ENCODE assay signal across 9 cellular contexts in genomic region chr1:99005142-99005491, GRCh38. TPM values are rescaled to one million over a fixed set of nuclear protein-coding genes. Genes with fewer than 3 reads are reported as not detected.
DNase-seq lines count a peak whose midpoint lies in the region; ATAC-seq and TF ChIP-seq lines count a peak whose summit lies in the region.
"Had no signal": no experiment of that assay in that cellular context is flagged by ENCODE, and none has a peak within 500 bp of the region (broad histone marks: within the 10 kb centered on the region; RNA-seq: fewer than 3 reads in every experiment).

No MANE protein-coding gene starts in this region.

- peak overlapping the region in 1 of 2 donors; percentile 17 for H3K4me3 ChIP-seq in CD4-positive, alpha-beta memory T cell (ENCODE audit: low read length in 2 of 2)
- peak overlapping the region; percentile 84 for H3K4me3 ChIP-seq in NT2/D1 (ENCODE audit: insufficient read length, low read depth)
- peak overlapping the region; percentile 65 for H3K4me3 ChIP-seq in epithelial cell of proximal tubule (ENCODE audit: low read depth, low read length)
- H3K4me3 ChIP-seq in parathyroid adenoma (ENCODE audit: low read depth, low read length) = peak overlapping the region; percentile 31
- peak overlapping the region in 2 of 4 donors; percentile 8 to 34 for H3K4me3 ChIP-seq in transverse colon

- no peak for TF ChIP-seq POLR2A in transverse colon (IDR thresholded peaks at IDR 0.05)

- no peak for ATAC-seq in GM19324 (IDR thresholded peaks at IDR 0.05; ENCODE audit: low FRiP score, unreplicated experiment)

- H3K36me3 Mint-ChIP-seq in CD4-positive, alpha-beta memory T cell = no peaks in the 10 kb centered on the region

- WGBS in transverse colon (ENCODE audit: low coverage in 1 of 2), 2 donors = 0 to 32% methylated on average over 4 to 20 of the region's 20 CpGs

- peak overlapping the region; percentile 65 for H3K9ac ChIP-seq in NT2/D1 (ENCODE audit: insufficient read length, low read depth)
- H3K9ac ChIP-seq in parathyroid adenoma = no peak overlapping the region

- no peaks in the 10 kb centered on the region for H3K36me3 ChIP-seq in CD4-positive, alpha-beta memory T cell (ENCODE audit: insufficient read depth, low read length)
- no peaks in the 10 kb centered on the region for H3K36me3 ChIP-seq in NT2/D1 (ENCODE audit: insufficient read depth, insufficient read length, low read length)
- no peaks in the 10 kb centered on the region for H3K36me3 ChIP-seq in parathyroid adenoma (ENCODE audit: control insufficient read depth, insufficient read depth, low read length)
- H3K36me3 ChIP-seq in transverse colon = no peaks in the 10 kb centered on the region

- CTCF ChIA-PET in CD4-positive, alpha-beta memory T cell (lab: Charles Lee; ENCODE audit: partially characterized antibody) = interaction anchor here (1.4 kb wide), 1 partner anchor 211 kb away, joined by 4 read pairs; no protein-coding TSS in a partner anchor

- DNase-seq in CD4-positive, alpha-beta memory T cell = peak in 2 of 5 donors; percentile 1 to 25
- DNase-seq in NT2/D1 (ENCODE audit: low read depth, low spot score) (no peak), epithelial cell of proximal tubule (ENCODE audit: low read depth) (no peak), NCI-H1930 (lab: John Stamatoyannopoulos, UW) (no peak), transverse colon (no peak)
- DNase-seq in central memory CD4-positive, alpha-beta T cell = no peak

- peak overlapping the region; percentile 59 for H3K4me2 ChIP-seq in parathyroid adenoma (ENCODE audit: low read length)

- POLR2A ChIA-PET in CD4-positive, alpha-beta memory T cell (lab: Charles Lee; ENCODE audit: partially characterized antibody) = no interaction called here

- H3K27me3 Mint-ChIP-seq in CD4-positive, alpha-beta memory T cell = peaks cover 29 to 44% of the 10 kb centered on the region in 2 donors

- H3K4me3 Mint-ChIP-seq in CD4-positive, alpha-beta memory T cell = peak overlapping the region; percentile 63 to 83 (median 76)
- H3K4me3 Mint-ChIP-seq: dendritic cell treated with granulocyte-macrophage colony-stimulating factor and Interleukin-4, amounts not matched to agents 40 ng/mL and 50 ng/mL, for 4 days had no signal

- H3K4me1 ChIP-seq in CD4-positive, alpha-beta memory T cell (ENCODE audit: insufficient read depth, low read length) = peaks cover 7% of the 10 kb centered on the region
- H3K4me1 ChIP-seq in NT2/D1 (ENCODE audit: insufficient read depth, insufficient read length) (no peaks in the 10 kb centered on the region), parathyroid adenoma (no peaks in the 10 kb centered on the region), transverse colon (peaks cover 0 to 10% (median 3%) of the 10 kb centered on the region in 4 donors)

- H3K79me2 ChIP-seq in parathyroid adenoma = no peaks in the 10 kb centered on the region

- peak overlapping the region; percentile 17 for H2AFZ ChIP-seq in parathyroid adenoma

- TF ChIP-seq CTCF in epithelial cell of proximal tubule (conservative IDR thresholded peaks at IDR 0.05; ENCODE audit: low read depth, low read length) (no peak), parathyroid adenoma (IDR thresholded peaks at IDR 0.05) (no peak), transverse colon (IDR thresholded peaks at IDR 0.05) (no peak)

- intact Hi-C loops in CD4-positive, alpha-beta memory T cell (cut with micrococcal nuclease) = no loop called here
- intact Hi-C loops in transverse colon (cut with DNase I; ENCODE audit: low total_unique reads) = no loop called here

- H3K27ac ChIP-seq in CD4-positive, alpha-beta memory T cell (ENCODE audit: low read depth, low read length) = no peak overlapping the region
- H3K27ac ChIP-seq in parathyroid adenoma = no peak overlapping the region
- no peak overlapping the region for H3K27ac ChIP-seq in transverse colon

- no peak for TF ChIP-seq EP300 in transverse colon (IDR thresholded peaks at IDR 0.05; ENCODE audit: low read depth)

- H3K9me3 ChIP-seq in CD4-positive, alpha-beta memory T cell (ENCODE audit: control insufficient read depth in 1 of 2, low read length in 2 of 2) = no peaks in the 10 kb centered on the region
- H3K9me3 ChIP-seq in NT2/D1 (ENCODE audit: insufficient read depth, low read length) = no peaks in the 10 kb centered on the region
- no peaks in the 10 kb centered on the region for H3K9me3 ChIP-seq in parathyroid adenoma (ENCODE audit: control insufficient read depth, low read length)
- no peaks in the 10 kb centered on the region for H3K9me3 ChIP-seq in transverse colon

- in situ Hi-C loops in transverse colon (cut with MboI; ENCODE audit: low pct_ligation_motif_present in 1 of 4, low pct_unique_long_range_greater_than_20kb in 1 of 4, low sequenced_read_pairs in 3 of 4) = no loop called here

- peaks cover 5 to 7% (median 6%) of the 10 kb centered on the region in 4 donors for H3K4me1 Mint-ChIP-seq in CD4-positive, alpha-beta memory T cell

- H3K27me3 ChIP-seq in CD4-positive, alpha-beta memory T cell (ENCODE audit: insufficient read depth, low read length) = peaks cover 22% of the 10 kb centered on the region
- H3K27me3 ChIP-seq in NT2/D1 (ENCODE audit: insufficient read depth, insufficient read length) (peaks cover 40% of the 10 kb centered on the region), parathyroid adenoma (ENCODE audit: control insufficient read depth, insufficient read depth, low read length) (no peaks in the 10 kb centered on the region), transverse colon (peaks cover 66% of the 10 kb centered on the region)

- no peaks in the 10 kb centered on the region for H3K9me3 Mint-ChIP-seq in CD4-positive, alpha-beta memory T cell
- H3K9me3 Mint-ChIP-seq: dendritic cell treated with granulocyte-macrophage colony-stimulating factor and Interleukin-4, amounts not matched to agents 40 ng/mL and 50 ng/mL, for 4 days had no signal

- H3K27ac Mint-ChIP-seq in CD4-positive, alpha-beta memory T cell = no peak overlapping the region
- H3K27ac Mint-ChIP-seq: dendritic cell treated with granulocyte-macrophage colony-stimulating factor and Interleukin-4, amounts not matched to agents 40 ng/mL and 50 ng/mL, for 4 days had no signal

RNA-seq across cellular contexts. Expression of gene PLPPR5, which starts 0.5 kb away (rescaled TPM):
- total RNA-seq in CD4-positive, alpha-beta memory T cell = not detected
- not detected for polyA plus RNA-seq in CD4-positive, alpha-beta memory T cell
- total RNA-seq in epithelial cell of proximal tubule (0.17 TPM in 1 of 2 replicates, not detected in the other), transverse colon (under 1 TPM in 2 of 4 donors, not detected in 2; 0.14 to 0.16 TPM)
